In genomic region chr5:147455321-147455720, GRCh38 we compare ENCODE assay signal across 9 cellular contexts. TPM values are rescaled to one million over a fixed set of nuclear protein-coding genes. Genes with fewer than 3 reads are reported as not detected.
DNase-seq lines count a peak whose midpoint lies in the region; ATAC-seq and TF ChIP-seq lines count a peak whose summit lies in the region.
"Had no signal": no experiment of that assay in that cellular context is flagged by ENCODE, and none has a peak within 500 bp of the region (broad histone marks: within the 10 kb centered on the region; RNA-seq: fewer than 3 reads in every experiment).

No MANE protein-coding gene starts in this region.

- peak overlapping the region; percentile 97 for H3K27ac ChIP-seq in HUES48 (ENCODE audit: low read depth, low read length)

- H3K9me3 Mint-ChIP-seq in progenitor cell of endocrine pancreas (ENCODE audit: low read depth) = no peaks in the 10 kb centered on the region

- DNase-seq in GM03348 (ENCODE audit: low spot score) = peak; percentile 70
- DNase-seq in choroid plexus epithelial cell (ENCODE audit: low read depth) = peak; percentile 47
- no peak for DNase-seq in progenitor cell of endocrine pancreas (ENCODE audit: low spot score, unreplicated experiment)
- no peak for DNase-seq in NK-92 treated with Interleukin-12 subunit alpha and Interleukin-12 subunit beta, amount 100 ng/mL, for 24 hours (lab: John Stamatoyannopoulos, UW)
- DNase-seq: SHP77 had no signal

- H3K4me1 Mint-ChIP-seq in progenitor cell of endocrine pancreas (ENCODE audit: low read depth) = peaks cover 14% of the 10 kb centered on the region

- no peak for ATAC-seq in activated CD4-positive, CD25-positive, alpha-beta regulatory T cell treated with anti-CD3 and anti-CD28 coated beads, Interleukin-2, amount 50 U/mL, for 24 hours
- ATAC-seq in HG03175 (IDR thresholded peaks at IDR 0.05; ENCODE audit: unreplicated experiment) (no peak), GM21381 (IDR thresholded peaks at IDR 0.05; ENCODE audit: unreplicated experiment) (no peak)

- no peaks in the 10 kb centered on the region for H3K9me3 ChIP-seq in HUES48 (ENCODE audit: control insufficient read depth, insufficient read depth, low read length)

- H3K27ac Mint-ChIP-seq in progenitor cell of endocrine pancreas = no peak overlapping the region

- no peaks in the 10 kb centered on the region for H3K36me3 ChIP-seq in HUES48 (ENCODE audit: control insufficient read depth, insufficient read depth, low read length)

- peaks cover 26% of the 10 kb centered on the region for H3K27me3 Mint-ChIP-seq in progenitor cell of endocrine pancreas

- H3K36me3 Mint-ChIP-seq in progenitor cell of endocrine pancreas (ENCODE audit: insufficient read depth) = no peaks in the 10 kb centered on the region

- H3K4me3 ChIP-seq in HUES48 (ENCODE audit: low read depth, low read length) = peak overlapping the region; percentile 97
- no peak overlapping the region for H3K4me3 ChIP-seq in choroid plexus epithelial cell (ENCODE audit: low read depth, low read length)

- no peak overlapping the region for H3K9ac ChIP-seq in HUES48 (ENCODE audit: low read depth, low read length)

- H3K4me3 Mint-ChIP-seq in progenitor cell of endocrine pancreas (ENCODE audit: low read depth) = peak overlapping the region; percentile 88

- H3K4me1 ChIP-seq in HUES48 (ENCODE audit: control insufficient read depth, insufficient read depth, low read length) = peaks cover 42% of the 10 kb centered on the region

- no peak for TF ChIP-seq CTCF in choroid plexus epithelial cell (conservative IDR thresholded peaks at IDR 0.05; ENCODE audit: low read depth, low read length)
- no peak for TF ChIP-seq CTCF in progenitor cell of endocrine pancreas (IDR thresholded peaks at IDR 0.05; ENCODE audit: unreplicated experiment)

- H3K27me3 ChIP-seq in HUES48 (ENCODE audit: control insufficient read depth, insufficient read depth, low read length) = no peaks in the 10 kb centered on the region

RNA-seq across cellular contexts. Expression of gene DPYSL3, which starts 54.5 kb away (rescaled TPM):
- total RNA-seq in progenitor cell of endocrine pancreas = 56.0 and 60.4 TPM in 2 replicates

Comparison
In these comparisons a context has a peak if more than half of its experiments do, and no peak if none do; other contexts are left out.
1. DNase-seq: peak in GM03348 (single experiment) and choroid plexus epithelial cell (single experiment); none in progenitor cell of endocrine pancreas (single experiment) and NK-92 treated with Interleukin-12 subunit alpha and Interleukin-12 subunit beta, amount 100 ng/mL, for 24 hours (single experiment).